Comparison of ENCODE assay signal across 8 cellular contexts in the genomic region with DNA sequence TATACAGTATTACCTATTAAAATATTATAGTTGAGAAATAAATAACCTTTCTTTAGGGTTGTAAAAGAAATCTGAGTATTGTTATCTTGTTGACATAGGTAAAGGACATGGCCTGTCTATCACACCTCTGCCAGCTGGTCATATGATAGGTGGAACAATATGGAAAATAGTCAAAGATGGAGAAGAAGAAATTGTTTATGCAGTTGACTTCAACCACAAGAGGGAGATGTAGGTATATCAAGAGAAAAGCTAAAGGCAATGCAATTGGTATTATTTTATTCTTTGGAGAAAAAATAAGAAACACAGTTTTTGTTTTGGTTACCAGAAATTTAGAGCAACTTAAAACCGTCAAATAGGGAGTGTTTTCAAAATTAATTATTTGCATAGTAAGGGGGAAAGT. TPM values are rescaled to one million over a fixed set of nuclear protein-coding genes. Genes with fewer than 3 reads are reported as not detected.
DNase-seq lines count a peak whose midpoint lies in the region; ATAC-seq and TF ChIP-seq lines count a peak whose summit lies in the region.

No MANE protein-coding gene starts in this region.

- no peak overlapping the region for H4K91ac ChIP-seq in H9 (ENCODE audit: insufficient read length, low read depth, low read length)

- no peaks in the 10 kb centered on the region for H3K9me3 Mint-ChIP-seq in H9

- no peaks in the 10 kb centered on the region for H4K20me1 ChIP-seq in H9 (ENCODE audit: control insufficient read depth, insufficient read depth, insufficient read length)

- H2AK5ac ChIP-seq in H9 (ENCODE audit: insufficient read length, low read length), result no peak overlapping the region

- no peaks in the 10 kb centered on the region for H3K23me2 ChIP-seq in H9 (ENCODE audit: insufficient read length, low read depth, low read length, poor library complexity, severe bottlenecking)

- H4K8ac ChIP-seq in H9 (replicated peaks; ENCODE audit: insufficient read length, low read depth, low read length), result no peak overlapping the region

- no peaks in the 10 kb centered on the region for H3K79me1 ChIP-seq in H9 (ENCODE audit: insufficient read depth, low read depth, low read length, poor library complexity, severe bottlenecking)

- no peak overlapping the region for H3K18ac ChIP-seq in H9 (ENCODE audit: insufficient read length, low read depth, low read length)

- H2BK15ac ChIP-seq in H9 (ENCODE audit: low read depth, low read length), result no peak overlapping the region

- DNase-seq in AG08395 (ENCODE audit: low spot score) (peak; percentile 34), H9 (no peak), inferior parietal cortex (ENCODE audit: extremely low spot score) (peak; percentile 44)
- DNase-seq in central memory CD4-positive, alpha-beta T cell, result no peak

- H3K56ac ChIP-seq in H9 (ENCODE audit: insufficient read length, low read depth, low read length), result no peak overlapping the region

- H3K27ac Mint-ChIP-seq in H9, result no peak overlapping the region

- no peaks in the 10 kb centered on the region for H3K9me3 ChIP-seq in H9 (ENCODE audit: control insufficient read depth, low read depth, low read length)

- H3K4me3 Mint-ChIP-seq in H9, result no peak overlapping the region

- no peaks in the 10 kb centered on the region for H3K4me1 Mint-ChIP-seq in H9

- H3T11ph ChIP-seq in H9 (ENCODE audit: low read length), result no peak overlapping the region

- H2BK20ac ChIP-seq in H9 (ENCODE audit: low read depth, low read length, poor library complexity, severe bottlenecking), result no peak overlapping the region

- ATAC-seq in SK-N-SH treated with all-trans-retinoic acid at 6 μM for 48 hours (peak; percentile 65), HG02623 (IDR thresholded peaks at IDR 0.05; ENCODE audit: unreplicated experiment) (no peak), HG03521 (IDR thresholded peaks at IDR 0.05; ENCODE audit: unreplicated experiment) (no peak), HG02852 (IDR thresholded peaks at IDR 0.05; ENCODE audit: unreplicated experiment) (no peak)

- H3K14ac ChIP-seq in H9 (ENCODE audit: insufficient read depth, low read length), result no peak overlapping the region

- no peak overlapping the region for H3K9ac ChIP-seq in H9 (ENCODE audit: extremely low read depth, insufficient read length, low read length)

- no peak overlapping the region for H2BK12ac ChIP-seq in H9 (ENCODE audit: insufficient read length, low read depth, low read length)

- H3K27me3 Mint-ChIP-seq in H9 (ENCODE audit: low read depth), result no peaks in the 10 kb centered on the region

- H3K79me2 ChIP-seq in H9 (ENCODE audit: insufficient read depth, low read length), result no peaks in the 10 kb centered on the region

- no peak overlapping the region for H2BK5ac ChIP-seq in H9 (ENCODE audit: insufficient read length, low read length)

- peak; percentile 57 for TF ChIP-seq CTCF in H9 (conservative IDR thresholded peaks at IDR 0.05)

- no CpG with 5 or more reads among the region's 1 CpG for WGBS in H9 (ENCODE audit: extremely low coverage, insufficient read length, low lambda C conversion rate)

- peaks cover 32 to 84% (median 73%) of the 10 kb centered on the region in 3 experiments; a peak in 6 of 7 replicates for H3K36me3 Mint-ChIP-seq in H9 (ENCODE audit: insufficient read depth in 1 of 3, low read depth in 3 of 3)

- no peak overlapping the region for H3K4ac ChIP-seq in H9 (ENCODE audit: low read depth, low read length)

- no peaks in the 10 kb centered on the region for H3K4me1 ChIP-seq in H9 (ENCODE audit: insufficient read depth, low read length)

- no peak overlapping the region for H2BK120ac ChIP-seq in H9 (ENCODE audit: low read depth, low read length, poor library complexity, severe bottlenecking)

- H3K27ac ChIP-seq in H9 (ENCODE audit: insufficient read length, low read depth, low read length), result no peak overlapping the region

- no peaks in the 10 kb centered on the region for H3K27me3 ChIP-seq in H9 (ENCODE audit: insufficient read depth, low read length)

- no peak overlapping the region for H3K23ac ChIP-seq in H9 (ENCODE audit: insufficient read length, low read depth, low read length)

- H4K5ac ChIP-seq in H9 (ENCODE audit: insufficient read length, low read depth, low read length), result no peak overlapping the region

- H3K4me2 ChIP-seq in H9 (ENCODE audit: insufficient read depth, insufficient read length, low read length), result no peak overlapping the region

- no peak overlapping the region for H2AFZ ChIP-seq in H9 (ENCODE audit: low read length)

TF ChIP-seq in SK-N-SH treated with all-trans-retinoic acid at 6 μM for 48 hours, 23 proteins besides CTCF, POLR2A, EP300 and RAD21:
- no peak; the same call in 1 of the 2 replicates for TF ChIP-seq ZNF70 (CRISPR knock-in tag; IDR thresholded peaks at IDR 0.05)
- no peak for TF ChIP-seq BACH2 (CRISPR knock-in tag; IDR thresholded peaks at IDR 0.05; ENCODE audit: borderline replicate concordance)
- no peak for TF ChIP-seq OSR1 (CRISPR knock-in tag; IDR thresholded peaks at IDR 0.05)
- TF ChIP-seq TSHZ2 (CRISPR knock-in tag; IDR thresholded peaks at IDR 0.05), result no peak
- no peak for TF ChIP-seq ESRRG (CRISPR knock-in tag; IDR thresholded peaks at IDR 0.05)
- no peak for TF ChIP-seq ARNTL (CRISPR knock-in tag; IDR thresholded peaks at IDR 0.05; ENCODE audit: borderline replicate concordance, low read depth)
- no peak for TF ChIP-seq ZNF8 (CRISPR knock-in tag; IDR thresholded peaks at IDR 0.05)
- no peak for TF ChIP-seq TOX (CRISPR knock-in tag; IDR thresholded peaks at IDR 0.05; ENCODE audit: borderline replicate concordance)
- TF ChIP-seq PPARA (CRISPR knock-in tag; IDR thresholded peaks at IDR 0.05; ENCODE audit: borderline replicate concordance), result no peak
- no peak for TF ChIP-seq ZNF565 (CRISPR knock-in tag; conservative IDR thresholded peaks at IDR 0.05; ENCODE audit: low read depth)
- no peak for TF ChIP-seq RARB (CRISPR knock-in tag; IDR thresholded peaks at IDR 0.05)
- TF ChIP-seq, protein P1, sequence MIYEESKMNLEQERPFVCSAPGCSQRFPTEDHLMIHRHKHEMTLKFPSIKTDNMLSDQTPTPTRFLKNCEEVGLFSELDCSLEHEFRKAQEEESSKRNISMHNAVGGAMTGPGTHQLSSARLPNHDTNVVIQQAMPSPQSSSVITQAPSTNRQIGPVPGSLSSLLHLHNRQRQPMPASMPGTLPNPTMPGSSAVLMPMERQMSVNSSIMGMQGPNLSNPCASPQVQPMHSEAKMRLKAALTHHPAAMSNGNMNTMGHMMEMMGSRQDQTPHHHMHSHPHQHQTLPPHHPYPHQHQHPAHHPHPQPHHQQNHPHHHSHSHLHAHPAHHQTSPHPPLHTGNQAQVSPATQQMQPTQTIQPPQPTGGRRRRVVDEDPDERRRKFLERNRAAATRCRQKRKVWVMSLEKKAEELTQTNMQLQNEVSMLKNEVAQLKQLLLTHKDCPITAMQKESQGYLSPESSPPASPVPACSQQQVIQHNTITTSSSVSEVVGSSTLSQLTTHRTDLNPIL (CRISPR knock-in tag; IDR thresholded peaks at IDR 0.05; ENCODE audit: low read depth), result no peak
- no peak for TF ChIP-seq TCF4 (CRISPR knock-in tag; IDR thresholded peaks at IDR 0.05; ENCODE audit: borderline replicate concordance)

RNA-seq across cellular contexts. Expression of gene CPSF2, which starts 13.5 kb away (rescaled TPM):
- 106 and 108 TPM in 2 replicates for total RNA-seq in H9 (2021)

RNA-seq across cellular contexts. Expression of gene NDUFB1, which starts 13.8 kb away (rescaled TPM):
- total RNA-seq in H9 (2021), result 147 and 153 TPM in 2 replicates

RNA-seq across cellular contexts. Expression of gene ATXN3, which starts 28.9 kb away (rescaled TPM):
- 26.7 and 29.7 TPM in 2 replicates for total RNA-seq in H9 (2021)

Comparison
In these comparisons a context has a peak if more than half of its experiments do, and no peak if none do; other contexts are left out.
1. DNase-seq: peak in AG08395 (single experiment) and inferior parietal cortex (single experiment); none in H9 (single experiment) and central memory CD4-positive, alpha-beta T cell (single experiment).